Comparison of ENCODE assay signal across 28 cellular contexts in the genomic region with DNA sequence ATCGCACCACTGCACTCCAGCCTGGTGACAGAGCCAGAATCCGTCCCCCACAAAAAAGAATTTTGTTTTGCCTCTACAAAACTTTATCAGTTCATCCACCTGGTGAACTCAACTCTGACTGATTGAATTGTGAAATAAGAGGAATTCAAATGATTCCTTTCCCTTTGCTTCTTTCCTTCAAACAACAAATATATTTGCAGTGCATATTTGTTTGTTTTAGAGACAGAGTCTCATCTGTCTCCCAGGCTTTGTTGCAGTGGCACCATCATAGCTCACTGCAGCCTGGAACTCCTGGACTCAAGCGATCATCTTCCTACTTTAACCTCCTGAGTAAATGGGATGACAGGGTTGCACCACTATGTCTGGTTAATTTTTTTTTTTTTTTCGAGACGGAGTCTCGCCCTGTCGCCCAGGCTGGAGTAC.
"Had no signal": no experiment of that assay in that cellular context is flagged by ENCODE, and none has a peak within 500 bp of the region (broad histone marks: within the 10 kb centered on the region; RNA-seq: fewer than 3 reads in every experiment).

No MANE protein-coding gene starts in this region.

- H3K4me3 Mint-ChIP-seq: activated CD8-positive, alpha-beta T cell treated with anti-CD3 and anti-CD28 coated beads for 36 hours; activated naive CD4-positive, alpha-beta T cell treated with anti-CD3 and anti-CD28 coated beads, Interleukin-2, amount 50 U/mL, for 24 hours; activated T-cell treated with anti-CD3 and anti-CD28 coated beads, Interleukin-2, amount 50 U/mL, for 72 hours; brain; central memory CD8-positive, alpha-beta T cell; IgD-negative memory B cell; T-helper 17 cell had no signal

- H3K36me3 ChIP-seq: MG63 had no signal

- H3K9me3 ChIP-seq: MG63 had no signal

- H3K36me3 Mint-ChIP-seq: activated naive CD4-positive, alpha-beta T cell treated with anti-CD3 and anti-CD28 coated beads, Interleukin-2, amount 50 U/mL, for 24 hours; brain had no signal

- DNase-seq: activated CD4-positive, alpha-beta T cell treated with anti-CD3 and anti-CD28 coated beads, Interleukin-2, amount 50 U/mL, for 1 hour; activated CD4-positive, CD25-positive, alpha-beta regulatory T cell; activated CD8-positive, alpha-beta memory T cell treated with anti-CD3 and anti-CD28 coated beads, Interleukin-2, amount 50 U/mL, for 4 hours; activated CD8-positive, alpha-beta T cell treated with anti-CD3 and anti-CD28 coated beads for 36 hours; activated gamma-delta T cell treated with Interleukin-2 at 50 U/mL for 16 hours; activated T-cell treated with anti-CD3 and anti-CD28 coated beads, Interleukin-2, amount 50 U/mL, for 72 hours; amygdala; MG63; MV-4-11; NCI-H1092 treated with DMSO at 0.1 percent for 48 hours; NCI-H1417 treated with DMSO at 0.1 percent for 48 hours; NCI-H1694; NCI-H2081; NCI-H510A treated with DMSO at 0.1 percent for 48 hours; NCI-H69; NK-92 treated with Interleukin-12 subunit alpha and Interleukin-12 subunit beta, amount 100 ng/mL, for 24 hours; PC-3; SHP77 treated with DMSO at 0.1 percent for 48 hours; T-helper 17 cell; T-helper 9 cell had no signal

- H3K9me3 Mint-ChIP-seq: activated CD8-positive, alpha-beta T cell treated with anti-CD3 and anti-CD28 coated beads for 36 hours; activated naive CD4-positive, alpha-beta T cell treated with anti-CD3 and anti-CD28 coated beads, Interleukin-2, amount 50 U/mL, for 24 hours; activated T-cell treated with anti-CD3 and anti-CD28 coated beads, Interleukin-2, amount 50 U/mL, for 72 hours; activated T-helper 2 cell treated with anti-CD3 and anti-CD28 coated beads, Interferon-gamma antibody, Interleukin-2, Interleukin-4, amounts not matched to agents 10 μg/mL and 5 μg/mL and 100 μg/mL, durations not matched to agents 14 hours and 24 hours and 36 hours; brain; central memory CD8-positive, alpha-beta T cell; IgD-negative memory B cell had no signal

- FAIRE-seq: astrocyte, RCC 7860, TTC549 had no signal

- H3K27ac Mint-ChIP-seq: activated CD8-positive, alpha-beta T cell treated with anti-CD3 and anti-CD28 coated beads for 36 hours; activated naive CD4-positive, alpha-beta T cell treated with anti-CD3 and anti-CD28 coated beads, Interleukin-2, amount 50 U/mL, for 24 hours; activated T-cell treated with anti-CD3 and anti-CD28 coated beads, Interleukin-2, amount 50 U/mL, for 72 hours; activated T-helper 2 cell treated with anti-CD3 and anti-CD28 coated beads, Interferon-gamma antibody, Interleukin-2, Interleukin-4, amounts not matched to agents 10 μg/mL and 5 μg/mL and 100 μg/mL, durations not matched to agents 14 hours and 24 hours and 36 hours; brain; IgD-negative memory B cell; T-helper 17 cell had no signal

- H3K27me3 ChIP-seq: MG63 had no signal

- H3K27me3 Mint-ChIP-seq: activated CD8-positive, alpha-beta T cell treated with anti-CD3 and anti-CD28 coated beads for 36 hours; activated naive CD4-positive, alpha-beta T cell treated with anti-CD3 and anti-CD28 coated beads, Interleukin-2, amount 50 U/mL, for 24 hours; central memory CD8-positive, alpha-beta T cell had no signal

- ATAC-seq: activated CD8-positive, alpha-beta T cell treated with anti-CD3 and anti-CD28 coated beads for 36 hours; activated T-cell treated with anti-CD3 and anti-CD28 coated beads, Interleukin-2, amount 50 U/mL, for 72 hours; PC-3; T-helper 17 cell had no signal

- H3K4me3 ChIP-seq: MG63 had no signal
